8 cellular contexts compared by ENCODE assay signal in genomic region chr10:80498039-80498832, GRCh38. TPM values are rescaled to one million over a fixed set of nuclear protein-coding genes. Genes with fewer than 3 reads are reported as not detected.
A peak's percentile ranks its signal among the peaks of the same experiment; 100 is the strongest.
DNase-seq lines count a peak whose midpoint lies in the region; ATAC-seq and TF ChIP-seq lines count a peak whose summit lies in the region.

No MANE protein-coding gene starts in this region.

- POLR2A ChIA-PET in Caco-2 (lab: Charles Lee), result interaction anchor here (1.0 kb wide), 1 partner anchor 37 kb away, joined by 3 read pairs; no protein-coding TSS in a partner anchor
- POLR2A ChIA-PET in activated CD8-positive, alpha-beta T cell treated with anti-CD3 and anti-CD28 coated beads for 36 hours (lab: Charles Lee), result interaction anchor here (0.6 to 10.2 kb wide), 16 partner anchors 11 to 90 kb away, joined by 3 to 113 read pairs (median 6); no protein-coding TSS in a partner anchor

- H3K27me3 ChIP-seq in Caco-2 (replicated peaks; ENCODE audit: control insufficient read depth, insufficient read depth, low read length) (no peaks in the 10 kb centered on the region), prostate gland (replicated peaks; ENCODE audit: insufficient read depth) (no peaks in the 10 kb centered on the region)

- intact Hi-C loops in Caco-2 (cut with micrococcal nuclease; ENCODE audit: unreplicated experiment), result no loop called here
- intact Hi-C loops in activated CD8-positive, alpha-beta T cell treated with anti-CD3 and anti-CD28 coated beads for 36 hours (cut with micrococcal nuclease), result loop anchor here (2.0 kb wide), 1 partner anchor 45 kb away; no protein-coding TSS in a partner anchor
- intact Hi-C loops in prostate gland (cut with DNase I), result loop anchor here (2.0 kb wide), 1 partner anchor 43 kb away; the partner anchor contains the start of gene TSPAN14

- peaks cover 85% of the 10 kb centered on the region for H3K36me3 Mint-ChIP-seq in Caco-2 (ENCODE audit: insufficient read depth, unreplicated experiment)
- H3K36me3 Mint-ChIP-seq in activated CD8-positive, alpha-beta T cell treated with anti-CD3 and anti-CD28 coated beads for 36 hours (ENCODE audit: low read depth), result peaks cover 54% of the 10 kb centered on the region
- H3K36me3 Mint-ChIP-seq in glutamatergic neuron (ENCODE audit: unreplicated experiment), result peaks cover 28% of the 10 kb centered on the region

- CTCF ChIA-PET in Caco-2 (lab: Charles Lee), result interaction anchor here (0.9 to 1.0 kb wide), 4 partner anchors 37 to 164 kb away, joined by 3 to 4 read pairs (median 4); no protein-coding TSS in a partner anchor
- CTCF ChIA-PET in activated CD8-positive, alpha-beta T cell treated with anti-CD3 and anti-CD28 coated beads for 36 hours (lab: Charles Lee), result interaction anchor here (1.3 to 23.2 kb wide), 5 partner anchors 9 to 120 kb away, joined by 4 to 1114 read pairs (median 7); partner anchors contain the start of gene TSPAN14

- H3K4me3 Mint-ChIP-seq in Caco-2 (ENCODE audit: unreplicated experiment) (peak overlapping the region; percentile 60), glutamatergic neuron (ENCODE audit: unreplicated experiment) (no peak overlapping the region)
- peak overlapping the region; percentile 56 for H3K4me3 Mint-ChIP-seq in activated CD8-positive, alpha-beta T cell treated with anti-CD3 and anti-CD28 coated beads for 36 hours

- H3K27ac Mint-ChIP-seq in Caco-2 (ENCODE audit: unreplicated experiment) (peak overlapping the region; percentile 87), glutamatergic neuron (ENCODE audit: unreplicated experiment) (peak overlapping the region; percentile 78)
- peak overlapping the region; percentile 90 for H3K27ac Mint-ChIP-seq in activated CD8-positive, alpha-beta T cell treated with anti-CD3 and anti-CD28 coated beads for 36 hours

- no peak for DNase-seq in Caco-2
- peak; percentile 20 for DNase-seq in activated CD8-positive, alpha-beta T cell treated with anti-CD3 and anti-CD28 coated beads for 36 hours
- DNase-seq in glutamatergic neuron, result no peak
- no peak for DNase-seq in prostate gland (ENCODE audit: low spot score)
- no peak for DNase-seq in DMS153 (lab: John Stamatoyannopoulos, UW)
- no peak for DNase-seq in RPMI8226
- DNase-seq in stimulated activated CD4-positive, alpha-beta T cell treated with anti-CD3 and anti-CD28 coated beads, Interleukin-2, amount 100 ng/mL, for 24 hours, result no peak

- H3K9me3 Mint-ChIP-seq in Caco-2 (ENCODE audit: unreplicated experiment) (peaks cover 9% of the 10 kb centered on the region), glutamatergic neuron (ENCODE audit: unreplicated experiment) (peaks cover 25% of the 10 kb centered on the region)
- H3K9me3 Mint-ChIP-seq in activated CD8-positive, alpha-beta T cell treated with anti-CD3 and anti-CD28 coated beads for 36 hours, result peaks cover 9% of the 10 kb centered on the region

- H3K4me1 Mint-ChIP-seq in Caco-2 (ENCODE audit: low read depth, unreplicated experiment) (peaks cover 85% of the 10 kb centered on the region), glutamatergic neuron (ENCODE audit: low read depth, unreplicated experiment) (peaks cover 58% of the 10 kb centered on the region)
- peaks cover 96% of the 10 kb centered on the region for H3K4me1 Mint-ChIP-seq in activated CD8-positive, alpha-beta T cell treated with anti-CD3 and anti-CD28 coated beads for 36 hours (ENCODE audit: low read depth)

- 46% methylated on average over 8 of the region's 8 CpGs for WGBS in prostate gland

- H3K27me3 Mint-ChIP-seq in Caco-2 (ENCODE audit: insufficient read depth, unreplicated experiment), result no peaks in the 10 kb centered on the region
- no peaks in the 10 kb centered on the region for H3K27me3 Mint-ChIP-seq in activated CD8-positive, alpha-beta T cell treated with anti-CD3 and anti-CD28 coated beads for 36 hours
- H3K27me3 Mint-ChIP-seq in glutamatergic neuron (ENCODE audit: unreplicated experiment), result peaks cover 9% of the 10 kb centered on the region

- TSS peak; percentile 82 for BruUV-seq in Caco-2 (replicated peaks; lab: Mats Ljungman, UMichigan)

- H3K36me3 ChIP-seq in Caco-2 (ENCODE audit: control insufficient read depth, insufficient read depth, low read length) (peaks cover 2% of the 10 kb centered on the region), prostate gland (no peaks in the 10 kb centered on the region)

- H3K4me3 ChIP-seq in Caco-2 (ENCODE audit: low read depth, low read length) (no peak overlapping the region), prostate gland (no peak overlapping the region)

- H3K4me1 ChIP-seq in Caco-2 (peaks cover 93% of the 10 kb centered on the region), prostate gland (replicated peaks) (peaks cover 17% of the 10 kb centered on the region)

- no peak for TF ChIP-seq POLR2A in prostate gland (IDR thresholded peaks at IDR 0.05)

- peak; percentile 35 for ATAC-seq in activated CD8-positive, alpha-beta T cell treated with anti-CD3 and anti-CD28 coated beads for 36 hours
- no peak for ATAC-seq in GM19035 (IDR thresholded peaks at IDR 0.05; ENCODE audit: unreplicated experiment)

- TF ChIP-seq CTCF in Caco-2 (IDR thresholded peaks at IDR 0.05; ENCODE audit: insufficient read depth in 1 of 2, low read depth in 1 of 2, low read length in 1 of 2, severe bottlenecking in 1 of 2, unreplicated experiment in 1 of 2) (no peak), glutamatergic neuron (IDR thresholded peaks at IDR 0.05; ENCODE audit: partially characterized antibody, unreplicated experiment) (no peak), prostate gland (IDR thresholded peaks at IDR 0.05) (no peak)
- TF ChIP-seq CTCF in activated CD8-positive, alpha-beta T cell treated with anti-CD3 and anti-CD28 coated beads for 36 hours (IDR thresholded peaks at IDR 0.05), result no peak

- peak overlapping the region; percentile 63 to 77 for H3K27ac ChIP-seq in prostate gland

- H3K9me3 ChIP-seq in Caco-2 (peaks cover 5% of the 10 kb centered on the region; the same call in 1 of the 2 replicates), prostate gland (no peaks in the 10 kb centered on the region)

RNA-seq across cellular contexts. Expression of gene SH2D4B, which starts 39.5 kb away (rescaled TPM):
- 0.09 and 0.23 TPM in 2 replicates for total RNA-seq in Caco-2 (2022)
- under 1 TPM; 0.11 to 0.20 TPM for total RNA-seq in activated CD8-positive, alpha-beta T cell treated with anti-CD3 and anti-CD28 coated beads for 36 hours
- 0.12 TPM for total RNA-seq in glutamatergic neuron (ENCODE audit: unreplicated experiment)
- under 1 TPM in 1 of 2 donors, not detected in 1; 0.40 TPM for total RNA-seq in prostate gland

RNA-seq across cellular contexts. Expression of gene TSPAN14, which starts 44.1 kb away (rescaled TPM):
- 138 and 140 TPM in 2 replicates for total RNA-seq in Caco-2 (2022)
- total RNA-seq in activated CD8-positive, alpha-beta T cell treated with anti-CD3 and anti-CD28 coated beads for 36 hours, result 10 to 100 TPM; 43.9 to 45.5 TPM
- 141 TPM for total RNA-seq in glutamatergic neuron (ENCODE audit: unreplicated experiment)
- 100 to 1,000 TPM in 1 of 2 donors, 10 to 100 TPM in 1; 69.8 to 103 TPM for total RNA-seq in prostate gland
